2 cellular contexts compared by ENCODE assay signal in genomic region chr5:159605585-159605984, GRCh38.
TF ChIP-seq lines count a peak whose summit lies in the region.

No MANE protein-coding gene starts in this region.

TF ChIP-seq in liver, 16 proteins besides CTCF, POLR2A, EP300 and RAD21 (continued from another document):
- TF ChIP-seq REST (IDR thresholded peaks at IDR 0.05) (no peak), HNF4G (IDR thresholded peaks at IDR 0.05) (no peak), EGR1 (IDR thresholded peaks at IDR 0.05; ENCODE audit: low read depth in 2 of 2) (no peak), HNF4A (conservative IDR thresholded peaks at IDR 0.05) (no peak), YY1 (IDR thresholded peaks at IDR 0.05) (no peak), TAF1 (conservative IDR thresholded peaks at IDR 0.05) (no peak), JUND (IDR thresholded peaks at IDR 0.05) (no peak), FOXA1 (IDR thresholded peaks at IDR 0.05) (no peak)

TF ChIP-seq in HepG2, 621 proteins besides CTCF, POLR2A, EP300 and RAD21 (continued from another document):
- no peak for TF ChIP-seq ZNF318 (CRISPR knock-in tag; IDR thresholded peaks at IDR 0.05)
- TF ChIP-seq ZNF44 (CRISPR knock-in tag; IDR thresholded peaks at IDR 0.05): no peak
- no peak for TF ChIP-seq CC2D1A (CRISPR knock-in tag; IDR thresholded peaks at IDR 0.05)
- TF ChIP-seq ZNF276 (CRISPR knock-in tag; IDR thresholded peaks at IDR 0.05; ENCODE audit: low read depth): no peak
- no peak for TF ChIP-seq PRMT3 (CRISPR knock-in tag; IDR thresholded peaks at IDR 0.05; ENCODE audit: borderline replicate concordance, low read depth)
- no peak for TF ChIP-seq NR2F1 (CRISPR knock-in tag; IDR thresholded peaks at IDR 0.05)
- TF ChIP-seq TFE3 (CRISPR knock-in tag; IDR thresholded peaks at IDR 0.05): no peak
